In genomic region chrX:21926527-21927278, GRCh38 we compare ENCODE assay signal across 8 cellular contexts. TPM values are rescaled to one million over a fixed set of nuclear protein-coding genes. Genes with fewer than 3 reads are reported as not detected.
DNase-seq lines count a peak whose midpoint lies in the region; ATAC-seq and TF ChIP-seq lines count a peak whose summit lies in the region.

No MANE protein-coding gene starts in this region.

- H3K9me3 ChIP-seq in heart right ventricle (no peaks in the 10 kb centered on the region), HUES64 (ENCODE audit: insufficient read depth, low read depth, low read length) (no peaks in the 10 kb centered on the region), mucosa of descending colon (no peaks in the 10 kb centered on the region)

- H3K27ac ChIP-seq in heart right ventricle, result peak overlapping the region in 5 of 10 donors; percentile 21 to 80 (median 29)
- peak overlapping the region; percentile 88 for H3K27ac ChIP-seq in HUES64 (ENCODE audit: low read depth, low read length)

- H3K27me3 ChIP-seq in heart right ventricle (peaks cover 0 to 4% (median 0%) of the 10 kb centered on the region in 7 donors), HUES64 (ENCODE audit: insufficient read depth, low read length) (no peaks in the 10 kb centered on the region)

- H3K4me3 ChIP-seq in heart right ventricle (peak overlapping the region in 5 of 10 donors; percentile 11 to 31 (median 27)), HUES64 (ENCODE audit: low read length) (no peak overlapping the region), mucosa of descending colon (no peak overlapping the region)

- peak in 5 of 8 donors; percentile 45 to 73 (median 56) for ATAC-seq in heart right ventricle
- ATAC-seq in mucosa of descending colon, result peak; percentile 10

- peak overlapping the region; percentile 35; the same call in 1 of the 2 replicates for H3K9ac ChIP-seq in HUES64 (ENCODE audit: low read depth, low read length)

- DNase-seq in heart right ventricle (no peak), cardiac septum (ENCODE audit: low spot score) (no peak), astrocyte of the hippocampus (ENCODE audit: low read depth, low spot score) (peak; percentile 89), mucosa of descending colon (no peak), GM19240 (ENCODE audit: insufficient read length, low spot score) (no peak), NCI-H1417 treated with DMSO at 0.1 percent for 48 hours (lab: John Stamatoyannopoulos, UW) (no peak), posterior cingulate gyrus (no peak)

- H3K36me3 ChIP-seq in heart right ventricle (no peaks in the 10 kb centered on the region), HUES64 (ENCODE audit: insufficient read depth, low read length) (no peaks in the 10 kb centered on the region), mucosa of descending colon (ENCODE audit: low read depth) (no peaks in the 10 kb centered on the region)

- TF ChIP-seq CTCF in heart right ventricle (IDR thresholded peaks at IDR 0.05) (no peak), mucosa of descending colon (IDR thresholded peaks at IDR 0.05) (no peak)

- 50 to 55% methylated on average over 6 of the region's 6 CpGs for WGBS in heart right ventricle, 2 donors
- 54% methylated on average over 5 of the region's 6 CpGs for WGBS in HUES64

- peaks cover 0 to 18% (median 5%) of the 10 kb centered on the region in 9 donors for H3K4me1 ChIP-seq in heart right ventricle
- peaks cover 19% of the 10 kb centered on the region for H3K4me1 ChIP-seq in HUES64 (ENCODE audit: insufficient read depth, low read length)
- H3K4me1 ChIP-seq in mucosa of descending colon (ENCODE audit: low read depth), result no peaks in the 10 kb centered on the region

- intact Hi-C loops in heart right ventricle (cut with DNase I), result no loop called here
- intact Hi-C loops in cardiac septum (cut with DNase I), result no loop called here
- intact Hi-C loops in mucosa of descending colon (cut with DNase I, micrococcal nuclease), result no loop called here
- intact Hi-C loops in posterior cingulate gyrus (cut with DNase I), result no loop called here

RNA-seq across cellular contexts. Expression of gene SMS, which starts 13.8 kb away (rescaled TPM):
- total RNA-seq in heart right ventricle (10 to 100 TPM; 44.0 to 70.9 (median 53.5) TPM), cardiac septum (74.9 TPM), mucosa of descending colon (10 to 100 TPM; 42.4 to 71.1 (median 56.1) TPM)
- polyA plus RNA-seq in heart right ventricle, result 10 to 100 TPM; 22.3 to 65.4 TPM
- 146 TPM for polyA plus RNA-seq in HUES64 (2013, experiment 1 of 2)
- 141 TPM for polyA plus RNA-seq in HUES64 (2013, experiment 2 of 2)
